Comparison of ENCODE assay signal across 1 cellular context in genomic region chr3:127676456-127676855, GRCh38.
TF ChIP-seq lines count a peak whose summit lies in the region.

No MANE protein-coding gene starts in this region.

TF ChIP-seq in IMR-90, 13 proteins besides CTCF, POLR2A, EP300 and RAD21:
- TF ChIP-seq ELK1 (IDR thresholded peaks at IDR 0.05; ENCODE audit: borderline replicate concordance, low read depth, low read length) (no peak), BHLHE40 (IDR thresholded peaks at IDR 0.05; ENCODE audit: low read depth, low read length) (no peak), RFX5 (IDR thresholded peaks at IDR 0.05; ENCODE audit: low read depth, low read length) (no peak), FOS (IDR thresholded peaks at IDR 0.05; ENCODE audit: low read depth, low read length) (no peak), SMC3 (IDR thresholded peaks at IDR 0.05; ENCODE audit: low read depth, low read length) (no peak), CHD1 (IDR thresholded peaks at IDR 0.05; ENCODE audit: low read depth, low read length) (no peak), MAFK (IDR thresholded peaks at IDR 0.05; ENCODE audit: low read depth, low read length) (no peak), RCOR1 (IDR thresholded peaks at IDR 0.05; ENCODE audit: insufficient replicate concordance, low read length) (no peak), NFE2L2 (IDR thresholded peaks at IDR 0.05; ENCODE audit: low read depth, low read length) (no peak), MXI1 (IDR thresholded peaks at IDR 0.05; ENCODE audit: borderline replicate concordance, low read depth, low read length) (no peak), CEBPB (IDR thresholded peaks at IDR 0.05; ENCODE audit: low read depth, low read length) (no peak), MAZ (IDR thresholded peaks at IDR 0.05; ENCODE audit: borderline replicate concordance, low read depth, low read length) (no peak), USF2 (IDR thresholded peaks at IDR 0.05; ENCODE audit: low read depth, low read length) (no peak)
